ENCODE assay signal across 1 cellular context in genomic region chr1:95116666-95117206, GRCh38.
TF ChIP-seq lines count a peak whose summit lies in the region.

No MANE protein-coding gene starts in this region.

TF ChIP-seq in IMR-90, 13 proteins besides CTCF, POLR2A, EP300 and RAD21:
- TF ChIP-seq SMC3 (IDR thresholded peaks at IDR 0.05; ENCODE audit: low read depth, low read length), result no peak
- TF ChIP-seq CHD1 (IDR thresholded peaks at IDR 0.05; ENCODE audit: low read depth, low read length), result no peak
